8 cellular contexts compared by ENCODE assay signal in the genomic region with DNA sequence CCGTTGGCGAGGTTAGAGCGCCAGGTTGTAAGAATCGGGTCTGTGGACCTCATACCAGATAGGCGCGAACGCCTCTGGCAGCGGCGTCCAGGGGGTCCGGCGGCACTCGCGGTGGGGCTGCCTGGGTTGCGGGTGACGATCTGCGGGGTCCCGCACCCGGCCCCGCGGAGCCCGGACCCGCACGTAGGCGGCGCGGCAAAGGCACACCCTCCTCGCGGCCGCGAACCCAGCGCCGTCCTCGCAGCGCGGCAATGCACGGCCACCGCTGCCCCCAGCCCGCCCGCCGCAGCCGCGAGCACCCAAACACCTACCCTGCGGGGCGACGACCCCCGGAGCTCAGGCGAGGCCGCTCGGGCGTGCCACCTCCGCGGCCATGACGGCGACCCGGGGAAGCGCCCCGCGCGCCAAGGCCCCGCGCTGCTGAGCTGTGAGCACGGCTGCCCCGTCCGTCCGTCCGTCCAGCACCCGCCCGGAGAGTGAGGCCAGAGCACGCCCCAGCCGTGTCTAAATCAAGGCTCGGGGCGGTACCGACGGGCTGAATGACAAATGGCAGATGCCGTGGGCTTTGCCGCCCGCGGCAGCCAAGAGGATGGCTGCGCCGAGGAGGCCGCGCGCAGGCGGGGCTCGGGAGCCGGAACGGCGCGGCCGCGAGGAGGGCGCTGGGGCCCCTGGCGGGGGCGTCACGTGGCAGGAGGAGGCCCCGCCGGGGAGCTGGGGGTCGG. TPM values are rescaled to one million over a fixed set of nuclear protein-coding genes. Genes with fewer than 3 reads are reported as not detected.
DNase-seq lines count a peak whose midpoint lies in the region; ATAC-seq and TF ChIP-seq lines count a peak whose summit lies in the region.

A gene with protein sequence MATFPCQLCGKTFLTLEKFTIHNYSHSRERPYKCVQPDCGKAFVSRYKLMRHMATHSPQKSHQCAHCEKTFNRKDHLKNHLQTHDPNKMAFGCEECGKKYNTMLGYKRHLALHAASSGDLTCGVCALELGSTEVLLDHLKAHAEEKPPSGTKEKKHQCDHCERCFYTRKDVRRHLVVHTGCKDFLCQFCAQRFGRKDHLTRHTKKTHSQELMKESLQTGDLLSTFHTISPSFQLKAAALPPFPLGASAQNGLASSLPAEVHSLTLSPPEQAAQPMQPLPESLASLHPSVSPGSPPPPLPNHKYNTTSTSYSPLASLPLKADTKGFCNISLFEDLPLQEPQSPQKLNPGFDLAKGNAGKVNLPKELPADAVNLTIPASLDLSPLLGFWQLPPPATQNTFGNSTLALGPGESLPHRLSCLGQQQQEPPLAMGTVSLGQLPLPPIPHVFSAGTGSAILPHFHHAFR (minus strand): TSS at position 481 of the 722 bp plus-strand sequence. CDS start 60,123 bp downstream, outside the sequence.

- peak within 1 kb of the TSS; percentile 89 for H3K9ac ChIP-seq in IMR-90 (ENCODE audit: low read depth, low read length)

- BruUV-seq in IMR-90 (replicated peaks; lab: Mats Ljungman, UMichigan) = no TSS peak

- H3K27me3 ChIP-seq in IMR-90 (ENCODE audit: control insufficient read depth, insufficient read depth, low read length) = no peaks in the 10 kb centered on the region
- no peaks in the 10 kb centered on the region for H3K27me3 ChIP-seq in upper lobe of right lung

- intact Hi-C loops in IMR-90 (cut with micrococcal nuclease) (loop anchor here (1.0 to 5.0 kb wide), 2 partner anchors 36 to 432 kb away; no protein-coding TSS in a partner anchor), upper lobe of right lung (cut with DNase I) (no loop called here)

- H3K4me1 ChIP-seq in IMR-90 (ENCODE audit: control insufficient read depth, insufficient read depth, low read length) (no peaks in the 10 kb centered on the region; the same call in 1 of the 2 replicates), upper lobe of right lung (no peaks in the 10 kb centered on the region)

- WGBS in IMR-90 (ENCODE audit: extremely low coverage in 2 of 2, insufficient read length in 1 of 2), 2 experiments = 81% methylated on average over 19 of the region's 98 CpGs; no CpG with 5 or more reads in 1 of the 2 experiments

- H3K18ac ChIP-seq in IMR-90 (ENCODE audit: low read depth, low read length) = peak within 1 kb of the TSS; percentile 88; the same call in 1 of the 2 replicates

- peaks cover 0 to 5% of the 10 kb centered on the region in 2 experiments; a peak in 1 of 4 replicates for H3K79me1 ChIP-seq in IMR-90 (ENCODE audit: low read depth in 1 of 2, low read length in 2 of 2)

- H2BK120ac ChIP-seq in IMR-90 (ENCODE audit: low read depth, low read length) = peak within 1 kb of the TSS; percentile 33; the same call in 1 of the 2 replicates

- TF ChIP-seq CTCF in IMR-90 (conservative IDR thresholded peaks at IDR 0.05; ENCODE audit: low read depth, low read length) (no peak), upper lobe of right lung (IDR thresholded peaks at IDR 0.05) (no peak)

- H4K20me1 ChIP-seq in IMR-90 (ENCODE audit: insufficient read depth, low read length) = no peaks in the 10 kb centered on the region

- H2BK5ac ChIP-seq in IMR-90 (ENCODE audit: low read depth, low read length, poor library complexity, severe bottlenecking) = peak within 1 kb of the TSS; percentile 83

- H3K4me1 Mint-ChIP-seq in activated CD8-positive, alpha-beta T cell treated with anti-CD3 and anti-CD28 coated beads, Interleukin-2, amount 10 ng/mL, durations not matched to agents 7 days and 5 days (ENCODE audit: low read depth) = peaks cover 14% of the 10 kb centered on the region
- peaks cover 0 to 11% (median 5%) of the 10 kb centered on the region in 3 donors for H3K4me1 Mint-ChIP-seq in naive B cell

- H3K4me3 ChIP-seq in IMR-90 (ENCODE audit: insufficient read depth, low read depth, low read length) = peak within 1 kb of the TSS; percentile 69
- peak within 1 kb of the TSS; percentile 60 for H3K4me3 ChIP-seq in upper lobe of right lung

- no peak within 1 kb of the TSS for H2BK15ac ChIP-seq in IMR-90 (ENCODE audit: low read depth, low read length)

- peak; percentile 85 for DNase-seq in DMS53 (lab: John Stamatoyannopoulos, UW)
- peak; percentile 55 for DNase-seq in IMR-90
- DNase-seq in activated CD8-positive, alpha-beta T cell treated with anti-CD3 and anti-CD28 coated beads, Interleukin-2, amount 10 ng/mL, durations not matched to agents 7 days and 5 days = peak; percentile 24
- peak; percentile 70 for DNase-seq in fibroblast of gingiva (ENCODE audit: low read depth)
- peak; percentile 6 for DNase-seq in naive B cell
- peak; percentile 84 for DNase-seq in upper lobe of right lung

- peak within 1 kb of the TSS; percentile 70 to 84; a peak in 3 of 4 replicates for H4K8ac ChIP-seq in IMR-90 (ENCODE audit: low read depth in 2 of 2, low read length in 2 of 2)

- dilution Hi-C loops in IMR-90 (cut with HindIII; ENCODE audit: low sequenced_read_pairs, unreplicated experiment) = no loop called here

- H3K9me1 ChIP-seq in IMR-90 (ENCODE audit: insufficient read depth, low read length) = no peaks in the 10 kb centered on the region

- no peaks in the 10 kb centered on the region for H3K9me3 ChIP-seq in IMR-90 (ENCODE audit: control insufficient read depth, insufficient read depth, low read length)
- H3K9me3 ChIP-seq in upper lobe of right lung = no peaks in the 10 kb centered on the region

- H3K36me3 ChIP-seq in IMR-90 (ENCODE audit: control insufficient read depth, insufficient read depth, low read length) = no peaks in the 10 kb centered on the region
- no peaks in the 10 kb centered on the region for H3K36me3 ChIP-seq in upper lobe of right lung

- peaks cover 4% of the 10 kb centered on the region for H3K36me3 Mint-ChIP-seq in activated CD8-positive, alpha-beta T cell treated with anti-CD3 and anti-CD28 coated beads, Interleukin-2, amount 10 ng/mL, durations not matched to agents 7 days and 5 days (ENCODE audit: low read depth)
- no peaks in the 10 kb centered on the region for H3K36me3 Mint-ChIP-seq in naive B cell

- ATAC-seq in GM21390 (IDR thresholded peaks at IDR 0.05; ENCODE audit: unreplicated experiment) (peak; percentile 60), IMR-90 (ENCODE audit: low read depth) (peak; percentile 91), naive B cell (ENCODE audit: low read depth in 2 of 2) (peak; percentile 64 to 69), upper lobe of right lung (peak; percentile 95), GM21367 (IDR thresholded peaks at IDR 0.05; ENCODE audit: unreplicated experiment) (no peak)
- peak; percentile 84 for ATAC-seq in activated CD8-positive, alpha-beta T cell treated with anti-CD3 and anti-CD28 coated beads, Interleukin-2, amount 10 ng/mL, durations not matched to agents 7 days and 5 days

- H4K5ac ChIP-seq in IMR-90 (ENCODE audit: low read depth, low read length) = peak within 1 kb of the TSS; percentile 88; the same call in 1 of the 2 replicates

- peak within 1 kb of the TSS; percentile 22 for H4K91ac ChIP-seq in IMR-90 (ENCODE audit: insufficient read depth, low read depth, low read length)

- peak within 1 kb of the TSS; percentile 69 for H3K14ac ChIP-seq in IMR-90 (replicated peaks; ENCODE audit: low read depth, low read length)

- H3K4ac ChIP-seq in IMR-90 (ENCODE audit: low read depth, low read length) = peak within 1 kb of the TSS; percentile 17; the same call in 1 of the 2 replicates

- no peak for TF ChIP-seq RAD21 in IMR-90 (IDR thresholded peaks at IDR 0.05; ENCODE audit: low read length)

- CTCF ChIA-PET in IMR-90 (lab: Yijun Ruan, JAX) = no interaction called here
- CTCF ChIA-PET in activated CD8-positive, alpha-beta T cell treated with anti-CD3 and anti-CD28 coated beads, Interleukin-2, amount 10 ng/mL, durations not matched to agents 7 days and 5 days (lab: Charles Lee) = interaction anchor here (1.2 kb wide), 1 partner anchor 66 kb away, joined by 4 read pairs; no protein-coding TSS in a partner anchor

- peak within 1 kb of the TSS; percentile 75 for H2AK9ac ChIP-seq in IMR-90 (replicated peaks; ENCODE audit: low read depth, low read length, poor library complexity)

- H3K4me3 Mint-ChIP-seq in activated CD8-positive, alpha-beta T cell treated with anti-CD3 and anti-CD28 coated beads, Interleukin-2, amount 10 ng/mL, durations not matched to agents 7 days and 5 days = peak within 1 kb of the TSS; percentile 73
- H3K4me3 Mint-ChIP-seq in naive B cell = peak within 1 kb of the TSS; percentile 64 to 80 (median 74)

- no peak within 1 kb of the TSS for H2AK5ac ChIP-seq in IMR-90 (ENCODE audit: low read depth, low read length)

- peak; percentile 87 for TF ChIP-seq POLR2A in IMR-90 (IDR thresholded peaks at IDR 0.05; ENCODE audit: low read depth, low read length)

- H3K27me3 Mint-ChIP-seq in activated CD8-positive, alpha-beta T cell treated with anti-CD3 and anti-CD28 coated beads, Interleukin-2, amount 10 ng/mL, durations not matched to agents 7 days and 5 days (ENCODE audit: low read depth) = peaks cover 21% of the 10 kb centered on the region
- peaks cover 7 to 20% (median 9%) of the 10 kb centered on the region in 3 donors for H3K27me3 Mint-ChIP-seq in naive B cell

- no peak within 1 kb of the TSS for H2BK20ac ChIP-seq in IMR-90 (ENCODE audit: low read depth, low read length)

- peak within 1 kb of the TSS; percentile 19; the same call in 1 of the 2 replicates for H3K23ac ChIP-seq in IMR-90 (ENCODE audit: low read depth, low read length)

- H3K4me2 ChIP-seq in IMR-90 (ENCODE audit: low read depth, low read length) = peak within 1 kb of the TSS; percentile 91

- in situ Hi-C loops in IMR-90 (cut with MboI; ENCODE audit: low sequenced_read_pairs) = loop anchor here (25.0 kb wide), 1 partner anchor 1321 kb away; no protein-coding TSS in a partner anchor

- H2AFZ ChIP-seq in IMR-90 (replicated peaks; ENCODE audit: low read length, poor library complexity) = peak within 1 kb of the TSS; percentile 91

- peak within 1 kb of the TSS; percentile 31 for H3K56ac ChIP-seq in IMR-90 (ENCODE audit: extremely low read depth, insufficient read depth, low read length)

- H3K27ac ChIP-seq in IMR-90 (ENCODE audit: insufficient read depth, low read length) = peak within 1 kb of the TSS; percentile 24
- H3K27ac ChIP-seq in upper lobe of right lung = peak within 1 kb of the TSS; percentile 61

- H3K27ac Mint-ChIP-seq in activated CD8-positive, alpha-beta T cell treated with anti-CD3 and anti-CD28 coated beads, Interleukin-2, amount 10 ng/mL, durations not matched to agents 7 days and 5 days = no peak within 1 kb of the TSS
- H3K27ac Mint-ChIP-seq in naive B cell = peak within 1 kb of the TSS in 1 of 6 donors; percentile 7

- no peaks in the 10 kb centered on the region for H3K9me3 Mint-ChIP-seq in activated CD8-positive, alpha-beta T cell treated with anti-CD3 and anti-CD28 coated beads, Interleukin-2, amount 10 ng/mL, durations not matched to agents 7 days and 5 days (ENCODE audit: insufficient read depth)
- H3K9me3 Mint-ChIP-seq in naive B cell = peaks cover 0 to 11% (median 0%) of the 10 kb centered on the region in 7 donors

- POLR2A ChIA-PET in IMR-90 (lab: Charles Lee; ENCODE audit: unreplicated experiment) = interaction anchor here (0.5 kb wide), 1 partner anchor 305 kb away, joined by 3 read pairs; no protein-coding TSS in a partner anchor
- POLR2A ChIA-PET in activated CD8-positive, alpha-beta T cell treated with anti-CD3 and anti-CD28 coated beads, Interleukin-2, amount 10 ng/mL, durations not matched to agents 7 days and 5 days (lab: Charles Lee) = no interaction called here

RNA-seq across cellular contexts. Expression of the gene that starts here (rescaled TPM):
- total RNA-seq in IMR-90 (2012; rRNA removed) = 15.3 and 23.3 TPM in 2 replicates
- polyA plus RNA-seq in IMR-90 (2012; rRNA removed) = 73.4 and 73.8 TPM in 2 replicates
- 36.3 and 46.1 TPM in 2 replicates for polyA plus RNA-seq in IMR-90 (2012; cell fraction: cytosol; rRNA removed)
- 316 and 398 TPM in 2 replicates for polyA plus RNA-seq in IMR-90 (2012; cell fraction: nucleus; rRNA removed; ENCODE audit: low replicate concordance)
- 1 to 10 TPM; 7.4 to 7.7 TPM for total RNA-seq in activated CD8-positive, alpha-beta T cell treated with anti-CD3 and anti-CD28 coated beads, Interleukin-2, amount 10 ng/mL, durations not matched to agents 7 days and 5 days
- 10 to 100 TPM in 3 of 6 donors, 1 to 10 TPM in 3; 8.5 to 12.5 (median 10.1) TPM for polyA plus RNA-seq in naive B cell (ENCODE audit: low read depth in 6 of 6)
- total RNA-seq in upper lobe of right lung = 34.8 TPM

Comparison
In these comparisons a context has a peak if more than half of its experiments do, and no peak if none do; other contexts are left out.
1. DNase-seq: peak in every context shown above with its lines; median percentile 85 in DMS53; 84 in upper lobe of right lung; 70 in fibroblast of gingiva; 55 in IMR-90; 24 in activated CD8-positive, alpha-beta T cell treated with anti-CD3 and anti-CD28 coated beads, Interleukin-2, amount 10 ng/mL, durations not matched to agents 7 days and 5 days; 6 in naive B cell.